In the genomic region with DNA sequence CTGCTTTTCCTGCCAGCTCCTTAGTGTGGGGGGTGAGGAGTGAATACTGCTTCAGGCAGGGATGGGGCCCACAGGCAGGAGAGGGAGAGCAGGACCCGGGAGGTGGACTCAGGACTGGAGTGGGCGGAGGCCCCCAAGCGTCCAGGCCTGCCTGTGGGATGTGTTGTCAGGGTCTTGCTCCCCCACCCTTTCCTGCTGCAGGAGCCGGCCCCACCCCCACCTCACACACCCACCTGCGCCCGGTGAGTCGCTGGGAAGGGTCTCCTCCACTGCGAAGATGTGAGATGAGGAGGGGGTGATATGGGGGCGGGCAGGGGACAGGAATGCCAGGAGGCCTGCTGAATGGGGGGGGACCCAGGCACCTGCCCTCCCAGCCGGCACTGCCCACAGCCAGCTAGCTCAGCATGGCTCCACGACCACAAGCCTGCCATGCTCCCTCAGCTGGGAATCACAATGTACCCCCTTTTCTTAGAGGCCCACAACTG, we compare ENCODE assay signal across 12 cellular contexts. TPM values are rescaled to one million over a fixed set of nuclear protein-coding genes. Genes with fewer than 3 reads are reported as not detected.
DNase-seq lines count a peak whose midpoint lies in the region; ATAC-seq and TF ChIP-seq lines count a peak whose summit lies in the region.
"Had no signal": no experiment of that assay in that cellular context is flagged by ENCODE, and none has a peak within 500 bp of the region (broad histone marks: within the 10 kb centered on the region; RNA-seq: fewer than 3 reads in every experiment).

No MANE protein-coding gene starts in this region.

- no TSS peak for BruUV-seq in Calu3 (replicated peaks; lab: Mats Ljungman, UMichigan)
- BruUV-seq in Panc1 (replicated peaks; lab: Mats Ljungman, UMichigan): no TSS peak

- no peaks in the 10 kb centered on the region for H3K36me3 Mint-ChIP-seq in Calu3 (ENCODE audit: insufficient read depth, unreplicated experiment)
- no peaks in the 10 kb centered on the region for H3K36me3 Mint-ChIP-seq in osteocyte (ENCODE audit: unreplicated experiment)

- no peaks in the 10 kb centered on the region for H3K36me3 ChIP-seq in Panc1 (ENCODE audit: control insufficient read depth, insufficient read depth, low read length)
- H3K36me3 ChIP-seq in esophagus squamous epithelium: no peaks in the 10 kb centered on the region

- H3K4me1 ChIP-seq in Panc1 (ENCODE audit: control insufficient read depth, insufficient read depth, low read length) (peaks cover 6% of the 10 kb centered on the region; the same call in 1 of the 2 replicates), esophagus squamous epithelium (peaks cover 3 to 47% (median 14%) of the 10 kb centered on the region in 3 donors)

- H3K9me3 ChIP-seq in Panc1 (ENCODE audit: control insufficient read depth, insufficient read depth, low read depth, low read length) (no peaks in the 10 kb centered on the region), esophagus squamous epithelium (no peaks in the 10 kb centered on the region)

- no peak for TF ChIP-seq POLR2A in esophagus squamous epithelium (IDR thresholded peaks at IDR 0.05)

- CTCF ChIA-PET in Calu3 (lab: Charles Lee) (interaction anchor here (1.1 kb wide), 1 partner anchor 24 kb away, joined by 3 read pairs; no protein-coding TSS in a partner anchor), Panc1 (lab: Charles Lee) (interaction anchor here (0.6 kb wide), 1 partner anchor 25 kb away, joined by 3 read pairs; no protein-coding TSS in a partner anchor)

- H3K4me1 Mint-ChIP-seq in Calu3 (ENCODE audit: low read depth, unreplicated experiment) (peaks cover 10% of the 10 kb centered on the region), osteocyte (ENCODE audit: unreplicated experiment) (peaks cover 17% of the 10 kb centered on the region)

- peaks cover 88% of the 10 kb centered on the region for H3K27me3 Mint-ChIP-seq in Calu3 (ENCODE audit: unreplicated experiment)
- peaks cover 25% of the 10 kb centered on the region for H3K27me3 Mint-ChIP-seq in osteocyte (ENCODE audit: unreplicated experiment)

- POLR2A ChIA-PET in Panc1 (lab: Charles Lee): interaction anchor here (0.5 to 0.6 kb wide), 2 partner anchors 163 to 291 kb away, joined by 5 to 7 read pairs; partner anchors contain the start of gene ATXN7L3

- ATAC-seq in Panc1: no peak

- TF ChIP-seq CTCF in Calu3 (IDR thresholded peaks at IDR 0.05; ENCODE audit: unreplicated experiment) (no peak), Panc1 (IDR thresholded peaks at IDR 0.05) (no peak), esophagus squamous epithelium (IDR thresholded peaks at IDR 0.05) (no peak), osteocyte (IDR thresholded peaks at IDR 0.05) (no peak)

- no peaks in the 10 kb centered on the region for H3K27me3 ChIP-seq in Panc1 (ENCODE audit: control insufficient read depth, insufficient read depth, low read length)
- H3K27me3 ChIP-seq in esophagus squamous epithelium: peaks cover 0 to 15% (median 0%) of the 10 kb centered on the region in 4 donors

- DNase-seq in Calu3 (no peak), Panc1 (ENCODE audit: low read depth, low spot score) (no peak), esophagus squamous epithelium (lab: John Stamatoyannopoulos, UW) (no peak), osteocyte (ENCODE audit: extremely low spot score, unreplicated experiment) (peak; percentile 79), NCI-H2171 (lab: John Stamatoyannopoulos, UW) (no peak), cerebellar cortex (ENCODE audit: low spot score) (no peak), H4 (ENCODE audit: low spot score) (no peak)
- no peak for DNase-seq in activated CD8-positive, alpha-beta memory T cell treated with anti-CD3 and anti-CD28 coated beads, Interleukin-2, amount 50 U/mL, for 4 hours
- DNase-seq: cerebellar nuclear complex; GOT3; stimulated activated naive CD8-positive, alpha-beta T cell treated with anti-CD3 and anti-CD28 coated beads, Interleukin-15, amount 100 ng/mL, for 72 hours; T-helper 9 cell had no signal

- intact Hi-C loops in Calu3 (cut with micrococcal nuclease; ENCODE audit: unreplicated experiment) (no loop called here), Panc1 (cut with micrococcal nuclease; ENCODE audit: unreplicated experiment) (no loop called here), esophagus squamous epithelium (cut with DNase I) (no loop called here)

- in situ Hi-C loops in Panc1 (cut with HindIII; ENCODE audit: low pct_unique_long_range_greater_than_20kb, low sequenced_read_pairs): no loop called here

- 7 to 20% methylated on average over 1 to 3 of the region's 11 CpGs for WGBS in esophagus squamous epithelium, 2 donors

- H3K4me3 Mint-ChIP-seq in Calu3 (ENCODE audit: low read depth, unreplicated experiment): peak overlapping the region; percentile 63
- H3K4me3 Mint-ChIP-seq in osteocyte (ENCODE audit: unreplicated experiment): peak overlapping the region; percentile 68

- H3K27ac ChIP-seq in Panc1 (ENCODE audit: low read length) (no peak overlapping the region), esophagus squamous epithelium (no peak overlapping the region)

- H3K9me3 Mint-ChIP-seq in Calu3 (ENCODE audit: low read depth, unreplicated experiment) (no peaks in the 10 kb centered on the region), osteocyte (ENCODE audit: unreplicated experiment) (no peaks in the 10 kb centered on the region)
- H3K9me3 Mint-ChIP-seq: stimulated activated naive CD8-positive, alpha-beta T cell treated with anti-CD3 and anti-CD28 coated beads, Interleukin-15, amount 100 ng/mL, for 72 hours had no signal

- peak overlapping the region; percentile 58 to 62; a peak in 3 of 4 replicates for H3K4me3 ChIP-seq in Panc1 (ENCODE audit: low read depth in 2 of 2, low read length in 2 of 2)
- H3K4me3 ChIP-seq in esophagus squamous epithelium: peak overlapping the region in 3 of 4 donors; percentile 64 to 84 (median 66)

- H3K27ac Mint-ChIP-seq in Calu3 (ENCODE audit: unreplicated experiment) (no peak overlapping the region), osteocyte (ENCODE audit: unreplicated experiment) (no peak overlapping the region)
- H3K27ac Mint-ChIP-seq: stimulated activated naive CD8-positive, alpha-beta T cell treated with anti-CD3 and anti-CD28 coated beads, Interleukin-15, amount 100 ng/mL, for 72 hours had no signal

RNA-seq across cellular contexts. Expression of gene FAM171A2, which starts 1.1 kb away (rescaled TPM):
- total RNA-seq in Calu3 (2022): 0.95 and 2.0 TPM in 2 replicates
- total RNA-seq in Panc1 (2021; ENCODE audit: unreplicated experiment): 7.6 TPM
- polyA plus RNA-seq in Panc1 (2012; ENCODE audit: insufficient read length): 11.9 TPM
- 10 to 100 TPM in 1 of 4 donors, 1 to 10 TPM in 2, under 1 TPM in 1; 0.35 to 17.4 (median 3.2) TPM for total RNA-seq in esophagus squamous epithelium
- 26.1 and 26.9 TPM in 2 replicates for total RNA-seq in osteocyte
- 3.4 and 6.5 TPM in 2 replicates for total RNA-seq in H4 (2014; rRNA removed; shearing (Covaris generic))

RNA-seq across cellular contexts. Expression of gene GRN, which starts 17.4 kb away (rescaled TPM):
- total RNA-seq in Calu3 (2022) (376 and 480 TPM in 2 replicates), Panc1 (2021; ENCODE audit: unreplicated experiment) (304 TPM), esophagus squamous epithelium (1,000 to 10,000 TPM in 1 of 4 donors, 100 to 1,000 TPM in 3; 428 to 1,204 (median 642) TPM), osteocyte (574 and 620 TPM in 2 replicates)
- polyA plus RNA-seq in Panc1 (2012; ENCODE audit: insufficient read length): 858 TPM
- 97.6 and 134 TPM in 2 replicates for total RNA-seq in H4 (2014; rRNA removed; shearing (Covaris generic))

RNA-seq across cellular contexts. Expression of gene ITGA2B, which starts 26.9 kb away (rescaled TPM):
- total RNA-seq in Calu3 (2022) (1.2 and 1.6 TPM in 2 replicates), Panc1 (2021; ENCODE audit: unreplicated experiment) (2.4 TPM), esophagus squamous epithelium (under 1 TPM in 3 of 4 donors, not detected in 1; 0.26 to 0.76 (median 0.70) TPM), osteocyte (0.81 and 0.86 TPM in 2 replicates)
- polyA plus RNA-seq in Panc1 (2012; ENCODE audit: insufficient read length): 2.1 TPM
- 0.21 and 0.82 TPM in 2 replicates for total RNA-seq in H4 (2014; rRNA removed; shearing (Covaris generic))

RNA-seq across cellular contexts. Expression of gene SLC25A39, which starts 37.9 kb away (rescaled TPM):
- 271 and 297 TPM in 2 replicates for total RNA-seq in Calu3 (2022)
- total RNA-seq in Panc1 (2021; ENCODE audit: unreplicated experiment): 138 TPM
- 178 TPM for polyA plus RNA-seq in Panc1 (2012; ENCODE audit: insufficient read length)
- 100 to 1,000 TPM in 2 of 4 donors, 10 to 100 TPM in 2; 93.2 to 148 (median 107) TPM for total RNA-seq in esophagus squamous epithelium
- 109 and 122 TPM in 2 replicates for total RNA-seq in osteocyte
- total RNA-seq in H4 (2014; rRNA removed; shearing (Covaris generic)): 90.3 and 108 TPM in 2 replicates

RNA-seq across cellular contexts. Expression of gene RUNDC3A, which starts 54.1 kb away (rescaled TPM):
- total RNA-seq in Calu3 (2022) (0.86 and 1.2 TPM in 2 replicates), Panc1 (2021; ENCODE audit: unreplicated experiment) (3.6 TPM), esophagus squamous epithelium (1 to 10 TPM in 2 of 4 donors, under 1 TPM in 2; 0.23 to 1.1 (median 0.81) TPM), osteocyte (0.38 and 0.60 TPM in 2 replicates)
- polyA plus RNA-seq in Panc1 (2012; ENCODE audit: insufficient read length): 4.4 TPM
- not detected in 2 replicates for total RNA-seq in H4 (2014; rRNA removed; shearing (Covaris generic))
